ENCODE assay signal across 8 cellular contexts in the genomic region with DNA sequence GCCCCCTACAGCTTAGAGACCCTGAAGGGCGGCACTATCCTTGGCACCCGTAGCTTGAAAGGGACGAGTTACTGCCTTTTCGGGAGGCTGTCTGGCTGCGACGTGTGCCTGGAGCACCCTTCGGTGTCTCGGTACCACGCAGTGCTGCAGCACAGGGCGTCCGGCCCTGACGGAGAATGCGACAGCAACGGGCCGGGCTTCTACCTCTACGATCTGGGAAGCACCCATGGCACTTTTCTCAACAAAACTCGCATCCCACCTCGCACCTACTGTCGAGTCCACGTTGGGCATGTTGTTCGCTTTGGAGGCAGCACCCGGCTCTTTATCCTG. TPM values are rescaled to one million over a fixed set of nuclear protein-coding genes. Genes with fewer than 3 reads are reported as not detected.
DNase-seq lines count a peak whose midpoint lies in the region; ATAC-seq and TF ChIP-seq lines count a peak whose summit lies in the region.

No MANE protein-coding gene starts in this region.

- peak; percentile 14 for ATAC-seq in GM21529 (IDR thresholded peaks at IDR 0.05; ENCODE audit: unreplicated experiment)
- ATAC-seq in GM21423 (IDR thresholded peaks at IDR 0.05; ENCODE audit: unreplicated experiment) = no peak

- H3K4me1 ChIP-seq in ACC112 (ENCODE audit: control insufficient read depth, insufficient read depth, low read length, unreplicated experiment) (peaks cover 24% of the 10 kb centered on the region), esophagus (ENCODE audit: control insufficient read depth in 2 of 2, insufficient read depth in 2 of 2, low read length in 1 of 2) (no peaks in the 10 kb centered on the region), ovary (ENCODE audit: insufficient read depth) (peaks cover 10% of the 10 kb centered on the region)

- H3K9me3 ChIP-seq in esophagus (ENCODE audit: control insufficient read depth in 2 of 2, insufficient read depth in 1 of 2, low read depth in 1 of 2, low read length in 1 of 2) = no peaks in the 10 kb centered on the region
- H3K9me3 ChIP-seq in ovary = no peaks in the 10 kb centered on the region

- no peak for TF ChIP-seq CTCF in ovary (IDR thresholded peaks at IDR 0.05)

- DNase-seq in RPMI8226 (peak; percentile 7), ovary (no peak), LoVo (ENCODE audit: low spot score) (no peak), posterior vena cava (ENCODE audit: low spot score) (no peak)

- H3K79me2 ChIP-seq in ACC112 (ENCODE audit: control insufficient read depth, insufficient read depth, low read length, unreplicated experiment) = peaks cover 53% of the 10 kb centered on the region

- no peak for TF ChIP-seq EP300 in ovary (IDR thresholded peaks at IDR 0.05)

- H2AFZ ChIP-seq in ACC112 (ENCODE audit: low read length, unreplicated experiment) = peak overlapping the region; percentile 34

- H3K36me3 ChIP-seq in ACC112 (ENCODE audit: insufficient read depth, low read length) (peaks cover 30% of the 10 kb centered on the region), esophagus (ENCODE audit: control insufficient read depth in 2 of 2, insufficient read depth in 2 of 2, low read length in 1 of 2) (peaks cover 7 to 9% of the 10 kb centered on the region in 2 donors), ovary (no peaks in the 10 kb centered on the region)

- WGBS in esophagus, 2 donors = 4 to 5% methylated on average over 22 of the region's 22 CpGs
- WGBS in ovary, 3 donors = 3 to 6% (median 3%) methylated on average over 22 of the region's 22 CpGs

- intact Hi-C loops in ovary (cut with DNase I) (no loop called here), posterior vena cava (cut with DNase I) (no loop called here)

- TF ChIP-seq POLR2A in ovary (IDR thresholded peaks at IDR 0.05) = no peak

- H3K4me3 ChIP-seq in ACC112 (ENCODE audit: low read depth, low read length) (peak overlapping the region; percentile 92), esophagus (ENCODE audit: low read depth in 1 of 2, low read length in 2 of 2) (peak overlapping the region; percentile 81 to 87), ovary (peak overlapping the region; percentile 77)

- H3K27ac ChIP-seq in ACC112 (ENCODE audit: low read depth, low read length) (peak overlapping the region; percentile 88; the same call in 1 of the 2 replicates), esophagus (ENCODE audit: low read depth in 2 of 2, low read length in 1 of 2) (peak overlapping the region; percentile 86 to 98), ovary (peak overlapping the region; percentile 72 to 86)

- H3K27me3 ChIP-seq in ACC112 (ENCODE audit: insufficient read depth, low read length) = no peaks in the 10 kb centered on the region
- H3K27me3 ChIP-seq in esophagus (ENCODE audit: control insufficient read depth in 1 of 2, insufficient read depth in 2 of 2, low read length in 2 of 2) = no peaks in the 10 kb centered on the region
- no peaks in the 10 kb centered on the region for H3K27me3 ChIP-seq in ovary

RNA-seq across cellular contexts. Expression of gene SLC4A1AP, which starts 0.5 kb away (rescaled TPM):
- 10 to 100 TPM in 1 of 2 donors, 1 to 10 TPM in 1; 10.0 to 15.1 TPM for polyA plus RNA-seq in esophagus
- 10 to 100 TPM; 15.0 to 19.2 (median 16.2) TPM for total RNA-seq in ovary
- polyA plus RNA-seq in ovary = 10 to 100 TPM; 14.6 to 22.0 TPM
- 10 to 100 TPM; 15.0 to 17.2 TPM for total RNA-seq in posterior vena cava

RNA-seq across cellular contexts. Expression of gene SUPT7L, which starts 0.8 kb away (rescaled TPM):
- 10 to 100 TPM; 16.6 to 22.8 TPM for polyA plus RNA-seq in esophagus
- 10 to 100 TPM; 20.4 to 29.2 (median 24.5) TPM for total RNA-seq in ovary
- 10 to 100 TPM; 22.1 to 37.7 TPM for polyA plus RNA-seq in ovary
- 10 to 100 TPM; 18.4 to 22.8 TPM for total RNA-seq in posterior vena cava

RNA-seq across cellular contexts. Expression of gene GPN1, which starts 35.4 kb away (rescaled TPM):
- 10 to 100 TPM; 15.0 to 25.0 TPM for polyA plus RNA-seq in esophagus
- total RNA-seq in ovary = 10 to 100 TPM; 15.1 to 24.3 (median 21.4) TPM
- 10 to 100 TPM; 20.4 to 48.3 TPM for polyA plus RNA-seq in ovary
- 10 to 100 TPM; 17.9 to 18.3 TPM for total RNA-seq in posterior vena cava

RNA-seq across cellular contexts. Expression of gene CCDC121, which starts 35.4 kb away (rescaled TPM):
- polyA plus RNA-seq in esophagus (1 to 10 TPM; 1.0 to 1.2 TPM), ovary (1 to 10 TPM; 5.8 to 6.1 TPM)
- total RNA-seq in ovary (1 to 10 TPM; 3.2 to 8.8 (median 6.5) TPM), posterior vena cava (1 to 10 TPM; 3.3 to 4.3 TPM)
